Comparison of ENCODE assay signal across 1 cellular context in genomic region chr4:38867478-38868054, GRCh38.
TF ChIP-seq lines count a peak whose summit lies in the region.

FAM114A1 (plus strand) TSS chr4:38867806; CDS start chr4:38878079, 10,273 bp downstream.

TF ChIP-seq in HepG2, 621 proteins besides CTCF, POLR2A, EP300 and RAD21 (continued from another document and continues in another):
- TF ChIP-seq, protein P1, sequence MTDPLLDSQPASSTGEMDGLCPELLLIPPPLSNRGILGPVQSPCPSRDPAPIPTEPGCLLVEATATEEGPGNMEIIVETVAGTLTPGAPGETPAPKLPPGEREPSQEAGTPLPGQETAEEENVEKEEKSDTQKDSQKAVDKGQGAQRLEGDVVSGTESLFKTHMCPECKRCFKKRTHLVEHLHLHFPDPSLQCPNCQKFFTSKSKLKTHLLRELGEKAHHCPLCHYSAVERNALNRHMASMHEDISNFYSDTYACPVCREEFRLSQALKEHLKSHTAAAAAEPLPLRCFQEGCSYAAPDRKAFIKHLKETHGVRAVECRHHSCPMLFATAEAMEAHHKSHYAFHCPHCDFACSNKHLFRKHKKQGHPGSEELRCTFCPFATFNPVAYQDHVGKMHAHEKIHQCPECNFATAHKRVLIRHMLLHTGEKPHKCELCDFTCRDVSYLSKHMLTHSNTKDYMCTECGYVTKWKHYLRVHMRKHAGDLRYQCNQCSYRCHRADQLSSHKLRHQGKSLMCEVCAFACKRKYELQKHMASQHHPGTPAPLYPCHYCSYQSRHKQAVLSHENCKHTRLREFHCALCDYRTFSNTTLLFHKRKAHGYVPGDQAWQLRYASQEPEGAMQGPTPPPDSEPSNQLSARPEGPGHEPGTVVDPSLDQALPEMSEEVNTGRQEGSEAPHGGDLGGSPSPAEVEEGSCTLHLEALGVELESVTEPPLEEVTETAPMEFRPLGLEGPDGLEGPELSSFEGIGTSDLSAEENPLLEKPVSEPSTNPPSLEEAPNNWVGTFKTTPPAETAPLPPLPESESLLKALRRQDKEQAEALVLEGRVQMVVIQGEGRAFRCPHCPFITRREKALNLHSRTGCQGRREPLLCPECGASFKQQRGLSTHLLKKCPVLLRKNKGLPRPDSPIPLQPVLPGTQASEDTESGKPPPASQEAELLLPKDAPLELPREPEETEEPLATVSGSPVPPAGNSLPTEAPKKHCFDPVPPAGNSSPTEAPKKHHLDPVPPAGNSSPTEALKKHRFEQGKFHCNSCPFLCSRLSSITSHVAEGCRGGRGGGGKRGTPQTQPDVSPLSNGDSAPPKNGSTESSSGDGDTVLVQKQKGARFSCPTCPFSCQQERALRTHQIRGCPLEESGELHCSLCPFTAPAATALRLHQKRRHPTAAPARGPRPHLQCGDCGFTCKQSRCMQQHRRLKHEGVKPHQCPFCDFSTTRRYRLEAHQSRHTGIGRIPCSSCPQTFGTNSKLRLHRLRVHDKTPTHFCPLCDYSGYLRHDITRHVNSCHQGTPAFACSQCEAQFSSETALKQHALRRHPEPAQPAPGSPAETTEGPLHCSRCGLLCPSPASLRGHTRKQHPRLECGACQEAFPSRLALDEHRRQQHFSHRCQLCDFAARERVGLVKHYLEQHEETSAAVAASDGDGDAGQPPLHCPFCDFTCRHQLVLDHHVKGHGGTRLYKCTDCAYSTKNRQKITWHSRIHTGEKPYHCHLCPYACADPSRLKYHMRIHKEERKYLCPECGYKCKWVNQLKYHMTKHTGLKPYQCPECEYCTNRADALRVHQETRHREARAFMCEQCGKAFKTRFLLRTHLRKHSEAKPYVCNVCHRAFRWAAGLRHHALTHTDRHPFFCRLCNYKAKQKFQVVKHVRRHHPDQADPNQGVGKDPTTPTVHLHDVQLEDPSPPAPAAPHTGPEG (CRISPR knock-in tag; IDR thresholded peaks at IDR 0.05): no peak
- no peak for TF ChIP-seq ZNF136 (CRISPR knock-in tag; IDR thresholded peaks at IDR 0.05; ENCODE audit: low read depth)
- TF ChIP-seq NR2F2 (IDR thresholded peaks at IDR 0.05; ENCODE audit: borderline replicate concordance, low read depth): no peak
- TF ChIP-seq, protein P2, sequence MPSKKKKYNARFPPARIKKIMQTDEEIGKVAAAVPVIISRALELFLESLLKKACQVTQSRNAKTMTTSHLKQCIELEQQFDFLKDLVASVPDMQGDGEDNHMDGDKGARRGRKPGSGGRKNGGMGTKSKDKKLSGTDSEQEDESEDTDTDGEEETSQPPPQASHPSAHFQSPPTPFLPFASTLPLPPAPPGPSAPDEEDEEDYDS (CRISPR knock-in tag; IDR thresholded peaks at IDR 0.05): peak; percentile 31
- TF ChIP-seq SP4 (CRISPR knock-in tag; IDR thresholded peaks at IDR 0.05): peak; percentile 44; the same call in 1 of the 2 replicates
- TF ChIP-seq NR2F1 (CRISPR knock-in tag; IDR thresholded peaks at IDR 0.05): no peak
- TF ChIP-seq, protein P3, sequence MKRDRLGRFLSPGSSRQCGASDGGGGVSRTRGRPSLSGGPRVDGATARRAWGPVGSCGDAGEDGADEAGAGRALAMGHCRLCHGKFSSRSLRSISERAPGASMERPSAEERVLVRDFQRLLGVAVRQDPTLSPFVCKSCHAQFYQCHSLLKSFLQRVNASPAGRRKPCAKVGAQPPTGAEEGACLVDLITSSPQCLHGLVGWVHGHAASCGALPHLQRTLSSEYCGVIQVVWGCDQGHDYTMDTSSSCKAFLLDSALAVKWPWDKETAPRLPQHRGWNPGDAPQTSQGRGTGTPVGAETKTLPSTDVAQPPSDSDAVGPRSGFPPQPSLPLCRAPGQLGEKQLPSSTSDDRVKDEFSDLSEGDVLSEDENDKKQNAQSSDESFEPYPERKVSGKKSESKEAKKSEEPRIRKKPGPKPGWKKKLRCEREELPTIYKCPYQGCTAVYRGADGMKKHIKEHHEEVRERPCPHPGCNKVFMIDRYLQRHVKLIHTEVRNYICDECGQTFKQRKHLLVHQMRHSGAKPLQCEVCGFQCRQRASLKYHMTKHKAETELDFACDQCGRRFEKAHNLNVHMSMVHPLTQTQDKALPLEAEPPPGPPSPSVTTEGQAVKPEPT (CRISPR knock-in tag; IDR thresholded peaks at IDR 0.05; ENCODE audit: low read depth): 0 out of 2 replicates have a peak, but pooled peaks have one; percentile 1
- TF ChIP-seq ZNF709 (CRISPR knock-in tag; IDR thresholded peaks at IDR 0.05): 0 out of 2 replicates have a peak, but pooled peaks have one; percentile 33
- no peak for TF ChIP-seq ZNF615 (CRISPR knock-in tag; IDR thresholded peaks at IDR 0.05; ENCODE audit: borderline replicate concordance)
- TF ChIP-seq, protein P4, sequence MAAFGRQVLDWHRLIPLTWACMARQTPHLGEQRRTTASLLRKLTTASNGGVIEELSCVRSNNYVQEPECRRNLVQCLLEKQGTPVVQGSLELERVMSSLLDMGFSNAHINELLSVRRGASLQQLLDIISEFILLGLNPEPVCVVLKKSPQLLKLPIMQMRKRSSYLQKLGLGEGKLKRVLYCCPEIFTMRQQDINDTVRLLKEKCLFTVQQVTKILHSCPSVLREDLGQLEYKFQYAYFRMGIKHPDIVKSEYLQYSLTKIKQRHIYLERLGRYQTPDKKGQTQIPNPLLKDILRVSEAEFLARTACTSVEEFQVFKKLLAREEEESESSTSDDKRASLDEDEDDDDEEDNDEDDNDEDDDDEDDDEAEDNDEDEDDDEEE (CRISPR knock-in tag; IDR thresholded peaks at IDR 0.05): peak; percentile 25; the same call in 1 of the 2 replicates
- no peak for TF ChIP-seq SIN3A (IDR thresholded peaks at IDR 0.05; ENCODE audit: borderline replicate concordance, low read depth, low read length)
- TF ChIP-seq GMEB2 (CRISPR knock-in tag; IDR thresholded peaks at IDR 0.05; ENCODE audit: low read depth): no peak
- no peak for TF ChIP-seq E2F1 (CRISPR knock-in tag; IDR thresholded peaks at IDR 0.05)
- TF ChIP-seq MEF2D (CRISPR knock-in tag; IDR thresholded peaks at IDR 0.05): no peak
- no peak for TF ChIP-seq ZNF777 (CRISPR knock-in tag; IDR thresholded peaks at IDR 0.05)
- no peak for TF ChIP-seq ZBTB3 (CRISPR knock-in tag; IDR thresholded peaks at IDR 0.05; ENCODE audit: borderline replicate concordance, low read depth)
- no peak for TF ChIP-seq BCL3 (CRISPR knock-in tag; IDR thresholded peaks at IDR 0.05)
- TF ChIP-seq MAFF (IDR thresholded peaks at IDR 0.05; ENCODE audit: low read depth, low read length): no peak
- TF ChIP-seq SP140L (CRISPR knock-in tag; IDR thresholded peaks at IDR 0.05; ENCODE audit: borderline replicate concordance): no peak
- no peak for TF ChIP-seq ZNF547 (CRISPR knock-in tag; IDR thresholded peaks at IDR 0.05)
- TF ChIP-seq ZNF674 (CRISPR knock-in tag; IDR thresholded peaks at IDR 0.05; ENCODE audit: low read depth): no peak
- TF ChIP-seq JUNB (CRISPR knock-in tag; IDR thresholded peaks at IDR 0.05; ENCODE audit: borderline replicate concordance): no peak
- TF ChIP-seq TEAD2 (CRISPR knock-in tag; IDR thresholded peaks at IDR 0.05): no peak
- TF ChIP-seq ZBTB7A (CRISPR knock-in tag; IDR thresholded peaks at IDR 0.05): no peak
- no peak for TF ChIP-seq ZNF740 (CRISPR knock-in tag; IDR thresholded peaks at IDR 0.05)
- 0 out of 2 replicates have a peak, but pooled peaks have one; percentile 30 for TF ChIP-seq ZMYM4 (CRISPR knock-in tag; IDR thresholded peaks at IDR 0.05)
- no peak for TF ChIP-seq ZNF124 (CRISPR knock-in tag; IDR thresholded peaks at IDR 0.05)
- TF ChIP-seq ARHGAP35 (CRISPR knock-in tag; IDR thresholded peaks at IDR 0.05; ENCODE audit: borderline replicate concordance): no peak
- peak; percentile 51; the same call in 1 of the 2 replicates for TF ChIP-seq MAZ (IDR thresholded peaks at IDR 0.05; ENCODE audit: borderline replicate concordance, low read depth, low read length)
- TF ChIP-seq MAZ (CRISPR knock-in tag; IDR thresholded peaks at IDR 0.05; ENCODE audit: low read depth): peak; percentile 77; the same call in 1 of the 2 replicates
- 0 out of 2 replicates have a peak, but pooled peaks have one; percentile 38 for TF ChIP-seq ARNT2 (CRISPR knock-in tag; IDR thresholded peaks at IDR 0.05; ENCODE audit: low read depth)
- peak; percentile 76 for TF ChIP-seq POLR2G (IDR thresholded peaks at IDR 0.05; ENCODE audit: low read depth, low read length)
- no peak for TF ChIP-seq TFAP4 (IDR thresholded peaks at IDR 0.05; ENCODE audit: borderline replicate concordance, low read depth)
- no peak for TF ChIP-seq MAFK (conservative IDR thresholded peaks at IDR 0.05 in 1 of 2, IDR thresholded peaks at IDR 0.05 in 1 of 2; ENCODE audit: low read length in 2 of 2)
- TF ChIP-seq, protein P5, sequence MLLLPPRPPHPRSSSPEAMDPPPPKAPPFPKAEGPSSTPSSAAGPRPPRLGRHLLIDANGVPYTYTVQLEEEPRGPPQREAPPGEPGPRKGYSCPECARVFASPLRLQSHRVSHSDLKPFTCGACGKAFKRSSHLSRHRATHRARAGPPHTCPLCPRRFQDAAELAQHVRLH (CRISPR knock-in tag; IDR thresholded peaks at IDR 0.05; ENCODE audit: borderline replicate concordance, low read depth): no peak
- TF ChIP-seq, protein P6, sequence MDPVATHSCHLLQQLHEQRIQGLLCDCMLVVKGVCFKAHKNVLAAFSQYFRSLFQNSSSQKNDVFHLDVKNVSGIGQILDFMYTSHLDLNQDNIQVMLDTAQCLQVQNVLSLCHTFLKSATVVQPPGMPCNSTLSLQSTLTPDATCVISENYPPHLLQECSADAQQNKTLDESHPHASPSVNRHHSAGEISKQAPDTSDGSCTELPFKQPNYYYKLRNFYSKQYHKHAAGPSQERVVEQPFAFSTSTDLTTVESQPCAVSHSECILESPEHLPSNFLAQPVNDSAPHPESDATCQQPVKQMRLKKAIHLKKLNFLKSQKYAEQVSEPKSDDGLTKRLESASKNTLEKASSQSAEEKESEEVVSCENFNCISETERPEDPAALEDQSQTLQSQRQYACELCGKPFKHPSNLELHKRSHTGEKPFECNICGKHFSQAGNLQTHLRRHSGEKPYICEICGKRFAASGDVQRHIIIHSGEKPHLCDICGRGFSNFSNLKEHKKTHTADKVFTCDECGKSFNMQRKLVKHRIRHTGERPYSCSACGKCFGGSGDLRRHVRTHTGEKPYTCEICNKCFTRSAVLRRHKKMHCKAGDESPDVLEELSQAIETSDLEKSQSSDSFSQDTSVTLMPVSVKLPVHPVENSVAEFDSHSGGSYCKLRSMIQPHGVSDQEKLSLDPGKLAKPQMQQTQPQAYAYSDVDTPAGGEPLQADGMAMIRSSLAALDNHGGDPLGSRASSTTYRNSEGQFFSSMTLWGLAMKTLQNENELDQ (CRISPR knock-in tag; IDR thresholded peaks at IDR 0.05; ENCODE audit: borderline replicate concordance): no peak
- TF ChIP-seq ARNTL (CRISPR knock-in tag; IDR thresholded peaks at IDR 0.05): no peak
- TF ChIP-seq ZNF441 (CRISPR knock-in tag; IDR thresholded peaks at IDR 0.05; ENCODE audit: borderline replicate concordance): no peak
- TF ChIP-seq, protein P7, sequence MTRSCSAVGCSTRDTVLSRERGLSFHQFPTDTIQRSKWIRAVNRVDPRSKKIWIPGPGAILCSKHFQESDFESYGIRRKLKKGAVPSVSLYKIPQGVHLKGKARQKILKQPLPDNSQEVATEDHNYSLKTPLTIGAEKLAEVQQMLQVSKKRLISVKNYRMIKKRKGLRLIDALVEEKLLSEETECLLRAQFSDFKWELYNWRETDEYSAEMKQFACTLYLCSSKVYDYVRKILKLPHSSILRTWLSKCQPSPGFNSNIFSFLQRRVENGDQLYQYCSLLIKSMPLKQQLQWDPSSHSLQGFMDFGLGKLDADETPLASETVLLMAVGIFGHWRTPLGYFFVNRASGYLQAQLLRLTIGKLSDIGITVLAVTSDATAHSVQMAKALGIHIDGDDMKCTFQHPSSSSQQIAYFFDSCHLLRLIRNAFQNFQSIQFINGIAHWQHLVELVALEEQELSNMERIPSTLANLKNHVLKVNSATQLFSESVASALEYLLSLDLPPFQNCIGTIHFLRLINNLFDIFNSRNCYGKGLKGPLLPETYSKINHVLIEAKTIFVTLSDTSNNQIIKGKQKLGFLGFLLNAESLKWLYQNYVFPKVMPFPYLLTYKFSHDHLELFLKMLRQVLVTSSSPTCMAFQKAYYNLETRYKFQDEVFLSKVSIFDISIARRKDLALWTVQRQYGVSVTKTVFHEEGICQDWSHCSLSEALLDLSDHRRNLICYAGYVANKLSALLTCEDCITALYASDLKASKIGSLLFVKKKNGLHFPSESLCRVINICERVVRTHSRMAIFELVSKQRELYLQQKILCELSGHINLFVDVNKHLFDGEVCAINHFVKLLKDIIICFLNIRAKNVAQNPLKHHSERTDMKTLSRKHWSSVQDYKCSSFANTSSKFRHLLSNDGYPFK (CRISPR knock-in tag; IDR thresholded peaks at IDR 0.05; ENCODE audit: borderline replicate concordance): no peak
